Comparison of ENCODE assay signal across 8 cellular contexts in genomic region chr1:27772932-27773731, GRCh38. TPM values are rescaled to one million over a fixed set of nuclear protein-coding genes. Genes with fewer than 3 reads are reported as not detected.
DNase-seq lines count a peak whose midpoint lies in the region; ATAC-seq, FAIRE-seq and TF ChIP-seq lines count a peak whose summit lies in the region.

TSS of gene STX12 (plus strand) at chr1:27773219. CDS start at chr1:27773308, 89 bp downstream.

- H3K9me2 ChIP-seq in Loucy (replicated peaks; ENCODE audit: low read depth, low read length) = no peaks in the 10 kb centered on the region

- FAIRE-seq in H54 (lab: Jason Lieb, UNC) = peak; percentile 93

- intact Hi-C loops in natural killer cell (cut with micrococcal nuclease) = loop anchor here (1.0 to 5.0 kb wide), 2 partner anchors 48 to 101 kb away; partner anchors contain the start of genes FAM76A and IFI6

- no peaks in the 10 kb centered on the region for H3K27me3 Mint-ChIP-seq in natural killer cell (ENCODE audit: low read depth in 2 of 2)

- H3K27ac Mint-ChIP-seq in natural killer cell = peak within 1 kb of the TSS; percentile 95 to 97

- no peaks in the 10 kb centered on the region for H3K9me3 ChIP-seq in Loucy (ENCODE audit: insufficient read depth, low read depth, low read length)

- no peaks in the 10 kb centered on the region for H3K36me3 ChIP-seq in Loucy (ENCODE audit: insufficient read depth, low read length)

- H3K4me2 ChIP-seq in Loucy (ENCODE audit: low read depth, low read length, poor library complexity, severe bottlenecking) = peak within 1 kb of the TSS; percentile 86

- peak within 1 kb of the TSS; percentile 97 for H3K4me3 Mint-ChIP-seq in natural killer cell

- H3K4me3 ChIP-seq in Loucy (ENCODE audit: low read length, poor library complexity, severe bottlenecking) = peak within 1 kb of the TSS; percentile 95
- peak within 1 kb of the TSS; percentile 95 for H3K4me3 ChIP-seq in fibroblast of mammary gland (ENCODE audit: control insufficient read depth, low read depth, low read length)

- no peaks in the 10 kb centered on the region for H3K27me3 ChIP-seq in Loucy (ENCODE audit: insufficient read depth, low read length, poor library complexity, severe bottlenecking)

- peak within 1 kb of the TSS; percentile 86 for H3K9ac ChIP-seq in Loucy (ENCODE audit: low read depth, low read length, poor library complexity, severe bottlenecking)

- H4K20me1 ChIP-seq in Loucy (ENCODE audit: insufficient read depth, low read length, poor library complexity, severe bottlenecking) = peaks cover 14% of the 10 kb centered on the region

- ATAC-seq in natural killer cell = peak; percentile 85 to 95 (median 91)

- no peaks in the 10 kb centered on the region for H3K36me3 Mint-ChIP-seq in natural killer cell

- peaks cover 3% of the 10 kb centered on the region; the same call in 1 of the 2 replicates for H3F3A ChIP-seq in Loucy (ENCODE audit: low read depth)

- TF ChIP-seq POLR2A in H54 (IDR thresholded peaks at IDR 0.05; ENCODE audit: low read depth, low read length) = peak; percentile 76
- TF ChIP-seq POLR2A in Raji (IDR thresholded peaks at IDR 0.05; ENCODE audit: insufficient read depth, low read depth, low read length) = peak; percentile 96

- peak within 1 kb of the TSS; percentile 89 for H2AFZ ChIP-seq in Loucy (ENCODE audit: low read length)

- TF ChIP-seq CTCF in Loucy (conservative IDR thresholded peaks at IDR 0.05; ENCODE audit: low read length) (no peak), fibroblast of mammary gland (conservative IDR thresholded peaks at IDR 0.05; ENCODE audit: control insufficient read depth, insufficient read depth, low read depth, low read length) (no peak), natural killer cell (IDR thresholded peaks at IDR 0.05) (no peak)

- H3K4me1 ChIP-seq in Loucy (ENCODE audit: insufficient read depth, low read length, poor library complexity, severe bottlenecking) = peaks cover 27% of the 10 kb centered on the region

- peaks cover 42% of the 10 kb centered on the region for H3K79me2 ChIP-seq in Loucy (ENCODE audit: insufficient read depth, low read length)

- no peaks in the 10 kb centered on the region for H3K9me3 Mint-ChIP-seq in natural killer cell

- DNase-seq in EL (peak; percentile 100), H54 (ENCODE audit: insufficient read length, low spot score) (peak; percentile 77), fibroblast of mammary gland (ENCODE audit: low read depth) (peak; percentile 100), natural killer cell (peak; percentile 97)
- DNase-seq in activated T-helper 9 cell treated with anti-CD3 and anti-CD28 coated beads, Interleukin-2, amount 50 U/mL, for 16 hours (ENCODE audit: low read depth) = peak; percentile 97
- DNase-seq in stimulated activated naive CD4-positive, alpha-beta T cell treated with Interleukin-2 at 50 U/mL for 16 hours (lab: John Stamatoyannopoulos, UW) = peak; percentile 99

- peaks cover 19 to 28% of the 10 kb centered on the region in 2 donors for H3K4me1 Mint-ChIP-seq in natural killer cell

RNA-seq across cellular contexts. Expression of gene STX12, which starts in this region (rescaled TPM):
- total RNA-seq in natural killer cell = 10 to 100 TPM; 29.6 to 36.2 (median 32.3) TPM

Comparison
In these comparisons a context has a peak if more than half of its experiments do, and no peak if none do; other contexts are left out.
1. Peak in every context shown above with its lines: DNase-seq, ATAC-seq and H3K4me3 ChIP-seq.